ENCODE assay signal across 8 cellular contexts in genomic region chr12:89019439-89020120, GRCh38.
DNase-seq lines count a peak whose midpoint lies in the region; ATAC-seq lines count a peak whose summit lies in the region.

No MANE protein-coding gene starts in this region.

- peak; percentile 96 for ATAC-seq in GM21528 (IDR thresholded peaks at IDR 0.05; ENCODE audit: low FRiP score, unreplicated experiment)

- no peaks in the 10 kb centered on the region for H3K27me3 ChIP-seq in HUES48 (ENCODE audit: control insufficient read depth, insufficient read depth, low read length)
- H3K27me3 ChIP-seq in mucosa of rectum (ENCODE audit: control insufficient read depth in 2 of 2, insufficient read depth in 2 of 2, low read length in 2 of 2): no peaks in the 10 kb centered on the region

- H3K36me3 ChIP-seq in HUES48 (ENCODE audit: control insufficient read depth, insufficient read depth, low read length): no peaks in the 10 kb centered on the region
- no peaks in the 10 kb centered on the region for H3K36me3 ChIP-seq in mucosa of rectum (ENCODE audit: control insufficient read depth in 2 of 2, insufficient read depth in 2 of 2, low read length in 2 of 2)

- H3K9me3 ChIP-seq in HUES48 (ENCODE audit: control insufficient read depth, insufficient read depth, low read length): no peaks in the 10 kb centered on the region
- H3K9me3 ChIP-seq in mucosa of rectum (ENCODE audit: control insufficient read depth in 2 of 2, low read length in 2 of 2): peaks cover 0 to 2% of the 10 kb centered on the region in 2 donors

- H3K4me3 ChIP-seq in HUES48 (ENCODE audit: low read depth, low read length) (peak overlapping the region; percentile 29; the same call in 1 of the 2 replicates), mucosa of rectum (ENCODE audit: low read length in 2 of 2) (peak overlapping the region; percentile 34 to 68)

- H3K27ac ChIP-seq in HUES48 (ENCODE audit: low read depth, low read length): no peak overlapping the region
- no peak overlapping the region for H3K27ac ChIP-seq in mucosa of rectum (ENCODE audit: low read depth in 2 of 2, low read length in 2 of 2)

- H3K4me1 ChIP-seq in HUES48 (ENCODE audit: control insufficient read depth, insufficient read depth, low read length) (0 out of 2 replicates have a peak, but pooled peaks cover 4% of the 10 kb centered on the region), mucosa of rectum (ENCODE audit: control insufficient read depth in 2 of 2, insufficient read depth in 2 of 2, low read length in 2 of 2) (peaks cover 0 to 6% of the 10 kb centered on the region in 2 donors)

- peak; percentile 86 for DNase-seq in DMS153 (lab: John Stamatoyannopoulos, UW)
- peak; percentile 35 for DNase-seq in NK-92 treated with Interleukin-12 subunit alpha and Interleukin-12 subunit beta, amount 100 ng/mL, for 24 hours (lab: John Stamatoyannopoulos, UW)
- peak in 2 of 3 experiments; percentile 45 to 50 for DNase-seq in activated CD8-positive, alpha-beta memory T cell treated with anti-CD3 and anti-CD28 coated beads for 48 hours (ENCODE audit: low read depth in 2 of 3, low spot score in 2 of 3)
- peak; percentile 64 for DNase-seq in epidermal melanocyte (ENCODE audit: insufficient read length, low spot score)
- DNase-seq in stimulated activated CD8-positive, alpha-beta memory T cell treated with anti-CD3 and anti-CD28 coated beads, Interleukin-4, amount 100 ng/mL, for 4 hours (ENCODE audit: low read depth in 2 of 2, low spot score in 1 of 2): peak; percentile 45 to 47

- H3K9ac ChIP-seq in HUES48 (ENCODE audit: low read depth, low read length): no peak overlapping the region
- H3K9ac ChIP-seq in mucosa of rectum (ENCODE audit: low read depth in 1 of 2, low read length in 2 of 2): no peak overlapping the region

Comparison
In these comparisons a context has a peak if more than half of its experiments do, and no peak if none do; other contexts are left out.
1. DNase-seq: peak in every context shown above with its lines; median percentile 86 in DMS153; 64 in epidermal melanocyte; 48 in activated CD8-positive, alpha-beta memory T cell treated with anti-CD3 and anti-CD28 coated beads for 48 hours; 46 in stimulated activated CD8-positive, alpha-beta memory T cell treated with anti-CD3 and anti-CD28 coated beads, Interleukin-4, amount 100 ng/mL, for 4 hours; 35 in NK-92 treated with Interleukin-12 subunit alpha and Interleukin-12 subunit beta, amount 100 ng/mL, for 24 hours.